Comparison of ENCODE assay signal across 8 cellular contexts in the genomic region with DNA sequence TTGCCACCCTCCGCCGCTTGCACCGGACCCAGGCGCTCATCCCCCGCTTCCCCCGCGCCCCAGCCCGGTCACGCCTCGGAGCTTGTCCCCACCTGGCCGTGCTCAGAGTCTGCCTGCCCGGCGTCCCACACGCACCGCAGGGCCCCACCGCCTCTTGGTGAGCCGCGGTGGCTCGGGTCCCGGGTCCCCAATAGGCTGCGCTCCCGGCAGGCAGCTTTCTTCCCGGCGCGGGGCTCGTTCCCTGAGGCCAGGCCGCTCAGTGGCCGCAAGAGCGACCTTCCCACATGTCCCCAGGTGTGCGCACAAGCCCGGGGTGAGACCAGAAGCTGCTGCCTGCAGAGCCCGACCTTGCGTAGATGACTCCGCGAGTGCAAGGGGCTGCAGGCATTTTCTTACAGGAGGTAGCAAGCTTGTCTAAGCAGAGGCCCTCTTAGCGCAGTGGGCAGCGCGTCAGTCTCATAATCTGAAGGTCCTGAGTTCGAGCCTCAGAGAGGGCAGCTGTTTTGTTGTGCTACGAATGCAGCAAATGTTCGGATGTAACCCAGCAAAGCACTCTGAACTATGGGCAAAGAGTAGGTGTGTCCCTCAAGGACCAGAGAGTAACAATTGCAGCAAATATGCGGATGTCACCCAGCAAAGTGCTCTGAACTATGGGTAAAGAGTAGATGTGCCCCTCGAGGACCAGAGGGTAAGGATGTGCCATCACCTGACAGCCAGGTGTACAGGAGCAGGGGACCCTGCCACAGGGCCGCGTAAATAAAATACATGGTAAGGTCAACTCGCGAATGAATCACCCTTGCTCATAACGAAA. TPM values are rescaled to one million over a fixed set of nuclear protein-coding genes. Genes with fewer than 3 reads are reported as not detected.
DNase-seq lines count a peak whose midpoint lies in the region; ATAC-seq and TF ChIP-seq lines count a peak whose summit lies in the region.

No MANE protein-coding gene starts in this region.

- TF ChIP-seq CTCF in Calu3 (IDR thresholded peaks at IDR 0.05; ENCODE audit: unreplicated experiment): no peak
- no peak for TF ChIP-seq CTCF in NB4 (IDR thresholded peaks at IDR 0.05; ENCODE audit: low read depth, low read length)

- DNase-seq in Calu3 (peak; percentile 78), NB4 (ENCODE audit: low read depth) (peak; percentile 25), adipocyte (ENCODE audit: low read depth) (peak; percentile 40), kidney glomerular epithelial cell (lab: John Stamatoyannopoulos, UW) (peak; percentile 80), mucosa of gallbladder (ENCODE audit: low spot score) (no peak), NOMO-1 treated with dmso at 0.1 percent for 144 hours (lab: John Stamatoyannopoulos, UW; ENCODE audit: unreplicated experiment) (no peak)
- peak; percentile 27 for DNase-seq in stimulated activated naive B cell treated with anti-CD40 and anti-IgM and Interleukin-4, amounts not matched to agents 10 μg/mL and 1 μg/mL and 100 μg/mL, for 72 hours

- no peak for TF ChIP-seq POLR2A in NB4 (IDR thresholded peaks at IDR 0.05; ENCODE audit: extremely low read depth, insufficient read length)

- H3K9me3 Mint-ChIP-seq in Calu3 (ENCODE audit: low read depth, unreplicated experiment): no peaks in the 10 kb centered on the region
- peaks cover 2 to 3% of the 10 kb centered on the region in 2 donors for H3K9me3 Mint-ChIP-seq in stimulated activated naive B cell treated with anti-CD40 and anti-IgM and Interleukin-4, amounts not matched to agents 10 μg/mL and 1 μg/mL and 100 μg/mL, for 72 hours

- peak overlapping the region; percentile 95 for H3K27ac Mint-ChIP-seq in Calu3 (ENCODE audit: unreplicated experiment)
- peak overlapping the region; percentile 95 for H3K27ac Mint-ChIP-seq in stimulated activated naive B cell treated with anti-CD40 and anti-IgM and Interleukin-4, amounts not matched to agents 10 μg/mL and 1 μg/mL and 100 μg/mL, for 72 hours

- peaks cover 14% of the 10 kb centered on the region for H3K4me1 Mint-ChIP-seq in Calu3 (ENCODE audit: low read depth, unreplicated experiment)
- H3K4me1 Mint-ChIP-seq in stimulated activated naive B cell treated with anti-CD40 and anti-IgM and Interleukin-4, amounts not matched to agents 10 μg/mL and 1 μg/mL and 100 μg/mL, for 72 hours: peaks cover 9 to 11% of the 10 kb centered on the region in 2 donors

- H3K9me3 ChIP-seq in adipocyte (ENCODE audit: control insufficient read depth, low read length): peaks cover 4% of the 10 kb centered on the region

- intact Hi-C loops in Calu3 (cut with micrococcal nuclease; ENCODE audit: unreplicated experiment): loop anchor here (5.0 kb wide), 1 partner anchor 56 kb away; no protein-coding TSS in a partner anchor

- no peaks in the 10 kb centered on the region for H3K4me1 ChIP-seq in adipocyte (ENCODE audit: control insufficient read depth, insufficient read depth, low read length)

- H3K9ac ChIP-seq in adipocyte (ENCODE audit: low read length): no peak overlapping the region

- CTCF ChIA-PET in Calu3 (lab: Charles Lee): interaction anchor here (1.4 to 2.0 kb wide), 2 partner anchors 14 to 103 kb away, joined by 3 to 8 read pairs; no protein-coding TSS in a partner anchor

- peaks cover 71% of the 10 kb centered on the region for H3K27me3 Mint-ChIP-seq in Calu3 (ENCODE audit: unreplicated experiment)
- peaks cover 66 to 75% of the 10 kb centered on the region in 2 donors for H3K27me3 Mint-ChIP-seq in stimulated activated naive B cell treated with anti-CD40 and anti-IgM and Interleukin-4, amounts not matched to agents 10 μg/mL and 1 μg/mL and 100 μg/mL, for 72 hours

- H3K4me3 ChIP-seq in NB4 (ENCODE audit: low read depth, low read length) (no peak overlapping the region), adipocyte (ENCODE audit: low read length) (peak overlapping the region; percentile 64)

- BruUV-seq in Calu3 (replicated peaks; lab: Mats Ljungman, UMichigan): no TSS peak

- peaks cover 12% of the 10 kb centered on the region for H3K36me3 Mint-ChIP-seq in Calu3 (ENCODE audit: insufficient read depth, unreplicated experiment)
- no peaks in the 10 kb centered on the region for H3K36me3 Mint-ChIP-seq in stimulated activated naive B cell treated with anti-CD40 and anti-IgM and Interleukin-4, amounts not matched to agents 10 μg/mL and 1 μg/mL and 100 μg/mL, for 72 hours

- peak overlapping the region; percentile 72 for H3K4me3 Mint-ChIP-seq in Calu3 (ENCODE audit: low read depth, unreplicated experiment)
- peak overlapping the region; percentile 61 to 73 for H3K4me3 Mint-ChIP-seq in stimulated activated naive B cell treated with anti-CD40 and anti-IgM and Interleukin-4, amounts not matched to agents 10 μg/mL and 1 μg/mL and 100 μg/mL, for 72 hours

- ATAC-seq in GM21423 (IDR thresholded peaks at IDR 0.05; ENCODE audit: unreplicated experiment): peak; percentile 61
- ATAC-seq in stimulated activated naive B cell treated with anti-CD40 and anti-IgM and Interleukin-4, amounts not matched to agents 10 μg/mL and 1 μg/mL and 100 μg/mL, for 72 hours (replicated peaks): peak; percentile 80 to 88

- no peaks in the 10 kb centered on the region for H3K36me3 ChIP-seq in adipocyte (ENCODE audit: control insufficient read depth, insufficient read depth, low read length, severe bottlenecking)

- H3K27me3 ChIP-seq in adipocyte (replicated peaks; ENCODE audit: control insufficient read depth, insufficient read depth, low read length): peaks cover 20% of the 10 kb centered on the region

RNA-seq across cellular contexts. Expression of a gene that starts 15.6 kb away (rescaled TPM):
- total RNA-seq in Calu3 (2022): not detected in 2 replicates
- total RNA-seq in mucosa of gallbladder: 0.14 TPM

RNA-seq across cellular contexts. Expression of a gene that starts 35.8 kb away (rescaled TPM):
- total RNA-seq in Calu3 (2022): 13.3 and 13.9 TPM in 2 replicates
- total RNA-seq in mucosa of gallbladder: 6.3 TPM

Comparison
In these comparisons a context has a peak if more than half of its experiments do, and no peak if none do; other contexts are left out.
1. DNase-seq: peak in Calu3 (single experiment), NB4 (single experiment), adipocyte (single experiment), kidney glomerular epithelial cell (single experiment) and stimulated activated naive B cell treated with anti-CD40 and anti-IgM and Interleukin-4, amounts not matched to agents 10 μg/mL and 1 μg/mL and 100 μg/mL, for 72 hours (single experiment); none in mucosa of gallbladder (single experiment) and NOMO-1 treated with dmso at 0.1 percent for 144 hours (single experiment).